ENCODE assay signal across 1 cellular context in the genomic region with DNA sequence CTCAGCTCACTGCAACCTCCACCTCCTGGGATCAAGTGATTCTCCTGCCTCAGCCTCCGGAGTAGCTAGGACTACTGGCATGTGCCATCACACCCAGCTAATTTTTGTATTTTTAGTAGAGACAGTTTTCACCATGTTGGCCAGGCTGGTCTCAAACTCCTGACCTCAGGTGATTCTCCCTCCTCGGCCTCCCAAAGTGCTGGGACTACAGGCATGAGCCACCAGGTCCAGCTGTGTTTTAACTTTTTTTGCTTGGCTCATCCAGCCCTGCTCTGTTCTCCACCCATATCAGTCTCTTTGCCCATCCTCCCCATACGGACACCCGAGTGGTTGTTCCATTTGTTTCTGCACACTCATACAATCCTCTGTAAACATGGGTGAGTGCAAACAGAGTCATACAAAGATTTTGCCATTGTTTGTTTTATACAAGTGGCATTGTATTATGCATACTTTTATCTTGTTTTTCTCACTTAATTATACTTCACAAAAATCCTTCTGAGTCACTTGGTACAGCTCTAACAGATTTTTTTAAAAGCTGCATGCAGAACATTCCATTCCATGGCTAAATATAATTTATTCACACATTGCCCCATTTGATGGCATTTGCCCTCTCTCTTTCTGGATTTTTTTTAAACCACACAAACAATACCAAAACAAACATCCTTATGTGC.
TF ChIP-seq lines count a peak whose summit lies in the region.

No MANE protein-coding gene starts in this region.

TF ChIP-seq in HepG2, 621 proteins besides CTCF, POLR2A, EP300 and RAD21 (continued from another document and continues in another):
- TF ChIP-seq, protein P1, sequence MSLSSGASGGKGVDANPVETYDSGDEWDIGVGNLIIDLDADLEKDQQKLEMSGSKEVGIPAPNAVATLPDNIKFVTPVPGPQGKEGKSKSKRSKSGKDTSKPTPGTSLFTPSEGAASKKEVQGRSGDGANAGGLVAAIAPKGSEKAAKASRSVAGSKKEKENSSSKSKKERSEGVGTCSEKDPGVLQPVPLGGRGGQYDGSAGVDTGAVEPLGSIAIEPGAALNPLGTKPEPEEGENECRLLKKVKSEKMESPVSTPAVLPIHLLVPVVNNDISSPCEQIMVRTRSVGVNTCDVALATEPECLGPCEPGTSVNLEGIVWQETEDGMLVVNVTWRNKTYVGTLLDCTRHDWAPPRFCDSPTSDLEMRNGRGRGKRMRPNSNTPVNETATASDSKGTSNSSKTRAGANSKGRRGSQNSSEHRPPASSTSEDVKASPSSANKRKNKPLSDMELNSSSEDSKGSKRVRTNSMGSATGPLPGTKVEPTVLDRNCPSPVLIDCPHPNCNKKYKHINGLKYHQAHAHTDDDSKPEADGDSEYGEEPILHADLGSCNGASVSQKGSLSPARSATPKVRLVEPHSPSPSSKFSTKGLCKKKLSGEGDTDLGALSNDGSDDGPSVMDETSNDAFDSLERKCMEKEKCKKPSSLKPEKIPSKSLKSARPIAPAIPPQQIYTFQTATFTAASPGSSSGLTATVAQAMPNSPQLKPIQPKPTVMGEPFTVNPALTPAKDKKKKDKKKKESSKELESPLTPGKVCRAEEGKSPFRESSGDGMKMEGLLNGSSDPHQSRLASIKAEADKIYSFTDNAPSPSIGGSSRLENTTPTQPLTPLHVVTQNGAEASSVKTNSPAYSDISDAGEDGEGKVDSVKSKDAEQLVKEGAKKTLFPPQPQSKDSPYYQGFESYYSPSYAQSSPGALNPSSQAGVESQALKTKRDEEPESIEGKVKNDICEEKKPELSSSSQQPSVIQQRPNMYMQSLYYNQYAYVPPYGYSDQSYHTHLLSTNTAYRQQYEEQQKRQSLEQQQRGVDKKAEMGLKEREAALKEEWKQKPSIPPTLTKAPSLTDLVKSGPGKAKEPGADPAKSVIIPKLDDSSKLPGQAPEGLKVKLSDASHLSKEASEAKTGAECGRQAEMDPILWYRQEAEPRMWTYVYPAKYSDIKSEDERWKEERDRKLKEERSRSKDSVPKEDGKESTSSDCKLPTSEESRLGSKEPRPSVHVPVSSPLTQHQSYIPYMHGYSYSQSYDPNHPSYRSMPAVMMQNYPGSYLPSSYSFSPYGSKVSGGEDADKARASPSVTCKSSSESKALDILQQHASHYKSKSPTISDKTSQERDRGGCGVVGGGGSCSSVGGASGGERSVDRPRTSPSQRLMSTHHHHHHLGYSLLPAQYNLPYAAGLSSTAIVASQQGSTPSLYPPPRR (CRISPR knock-in tag; IDR thresholded peaks at IDR 0.05; ENCODE audit: borderline replicate concordance) = peak; percentile 76
- TF ChIP-seq TBX3 (IDR thresholded peaks at IDR 0.05; ENCODE audit: borderline replicate concordance) (peak; percentile 48; the same call in 1 of the 2 replicates), NFYC (CRISPR knock-in tag; IDR thresholded peaks at IDR 0.05) (no peak), ZBTB4 (CRISPR knock-in tag; IDR thresholded peaks at IDR 0.05; ENCODE audit: borderline replicate concordance) (no peak), ZNF703 (CRISPR knock-in tag; IDR thresholded peaks at IDR 0.05; ENCODE audit: borderline replicate concordance) (no peak), MXI1 (IDR thresholded peaks at IDR 0.05; ENCODE audit: borderline replicate concordance, low read depth, low read length) (no peak), CBFB (CRISPR knock-in tag; IDR thresholded peaks at IDR 0.05) (peak; percentile 56; the same call in 1 of the 2 replicates), IKZF4 (CRISPR knock-in tag; IDR thresholded peaks at IDR 0.05; ENCODE audit: borderline replicate concordance, low read depth, not compliant biosample characterization) (no peak), ZFP90 (CRISPR knock-in tag; IDR thresholded peaks at IDR 0.05; ENCODE audit: borderline replicate concordance) (no peak), ZEB1 (IDR thresholded peaks at IDR 0.05; ENCODE audit: insufficient replicate concordance, low read depth) (no peak), PHF8 (CRISPR knock-in tag; IDR thresholded peaks at IDR 0.05) (no peak), PLRG1 (conservative IDR thresholded peaks at IDR 0.05) (no peak), SRSF9 (IDR thresholded peaks at IDR 0.05; ENCODE audit: borderline replicate concordance, insufficient read depth, low read depth, low read length, poor library complexity, severe bottlenecking) (no peak), SP140L (CRISPR knock-in tag; IDR thresholded peaks at IDR 0.05; ENCODE audit: borderline replicate concordance) (no peak), BCLAF1 (IDR thresholded peaks at IDR 0.05) (no peak), GFI1 (CRISPR knock-in tag; IDR thresholded peaks at IDR 0.05; ENCODE audit: borderline replicate concordance) (no peak), ZFP82 (CRISPR knock-in tag; IDR thresholded peaks at IDR 0.05; ENCODE audit: borderline replicate concordance) (no peak), TBX2 (CRISPR knock-in tag; IDR thresholded peaks at IDR 0.05; ENCODE audit: borderline replicate concordance) (peak; percentile 57; the same call in 1 of the 2 replicates), ELF1 (CRISPR knock-in tag; IDR thresholded peaks at IDR 0.05) (no peak), STAG1 (CRISPR knock-in tag; IDR thresholded peaks at IDR 0.05) (no peak), MAF1 (CRISPR knock-in tag; IDR thresholded peaks at IDR 0.05; ENCODE audit: borderline replicate concordance) (0 out of 2 replicates have a peak, but pooled peaks have one; percentile 25), ZSCAN22 (CRISPR knock-in tag; IDR thresholded peaks at IDR 0.05) (no peak), TSC22D2 (CRISPR knock-in tag; IDR thresholded peaks at IDR 0.05; ENCODE audit: borderline replicate concordance) (no peak; the same call in 1 of the 2 replicates), ZNF3 (CRISPR knock-in tag; IDR thresholded peaks at IDR 0.05) (no peak), MBD4 (IDR thresholded peaks at IDR 0.05; ENCODE audit: borderline replicate concordance, low read length) (peak; percentile 63), ZNF777 (CRISPR knock-in tag; IDR thresholded peaks at IDR 0.05) (0 out of 2 replicates have a peak, but pooled peaks have one; percentile 21), ZNF781 (CRISPR knock-in tag; IDR thresholded peaks at IDR 0.05; ENCODE audit: borderline replicate concordance, not compliant biosample characterization) (no peak), ZNF746 (CRISPR knock-in tag; IDR thresholded peaks at IDR 0.05) (no peak), ZC3H13 (CRISPR knock-in tag; IDR thresholded peaks at IDR 0.05) (no peak), HNRNPH1 (optimal IDR thresholded peaks at IDR 0.05; ENCODE audit: low read depth, low read length) (peak; percentile 73), RBM22 (optimal IDR thresholded peaks at IDR 0.05; ENCODE audit: low read length) (peak; percentile 97), PATZ1 (CRISPR knock-in tag; IDR thresholded peaks at IDR 0.05) (no peak), ZNF207 (IDR thresholded peaks at IDR 0.05; ENCODE audit: borderline replicate concordance) (no peak), ZNF780A (CRISPR knock-in tag; IDR thresholded peaks at IDR 0.05) (no peak), KLF12 (CRISPR knock-in tag; IDR thresholded peaks at IDR 0.05; ENCODE audit: borderline replicate concordance) (no peak), MZF1 (CRISPR knock-in tag; IDR thresholded peaks at IDR 0.05; ENCODE audit: borderline replicate concordance) (no peak), ARNT (IDR thresholded peaks at IDR 0.05) (no peak)
- TF ChIP-seq, protein P2, sequence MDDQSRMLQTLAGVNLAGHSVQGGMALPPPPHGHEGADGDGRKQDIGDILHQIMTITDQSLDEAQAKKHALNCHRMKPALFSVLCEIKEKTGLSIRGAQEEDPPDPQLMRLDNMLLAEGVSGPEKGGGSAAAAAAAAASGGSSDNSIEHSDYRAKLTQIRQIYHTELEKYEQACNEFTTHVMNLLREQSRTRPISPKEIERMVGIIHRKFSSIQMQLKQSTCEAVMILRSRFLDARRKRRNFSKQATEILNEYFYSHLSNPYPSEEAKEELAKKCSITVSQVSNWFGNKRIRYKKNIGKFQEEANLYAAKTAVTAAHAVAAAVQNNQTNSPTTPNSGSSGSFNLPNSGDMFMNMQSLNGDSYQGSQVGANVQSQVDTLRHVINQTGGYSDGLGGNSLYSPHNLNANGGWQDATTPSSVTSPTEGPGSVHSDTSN (CRISPR knock-in tag; IDR thresholded peaks at IDR 0.05; ENCODE audit: borderline replicate concordance) = no peak
- TF ChIP-seq, protein P3, sequence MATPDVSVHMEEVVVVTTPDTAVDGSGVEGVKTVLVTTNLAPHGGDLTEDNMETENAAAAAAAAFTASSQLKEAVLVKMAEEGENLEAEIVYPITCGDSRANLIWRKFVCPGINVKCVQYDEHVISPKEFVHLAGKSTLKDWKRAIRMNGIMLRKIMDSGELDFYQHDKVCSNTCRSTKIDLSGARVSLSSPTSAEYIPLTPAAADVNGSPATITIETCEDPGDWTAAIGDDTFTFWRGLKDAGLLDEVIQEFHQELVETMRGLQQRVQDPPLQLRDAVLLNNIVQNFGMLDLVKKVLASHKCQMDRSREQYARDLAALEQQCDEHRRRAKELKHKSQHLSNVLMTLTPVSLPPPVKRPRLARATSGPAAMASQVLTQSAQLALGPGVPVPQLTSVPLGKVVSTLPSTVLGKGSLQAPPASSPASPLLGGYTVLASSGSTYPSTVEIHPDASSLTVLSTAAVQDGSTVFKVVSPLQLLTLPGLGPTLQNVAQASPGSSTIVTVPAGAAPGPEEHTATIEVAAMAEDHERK (CRISPR knock-in tag; IDR thresholded peaks at IDR 0.05; ENCODE audit: low read depth) = no peak
- TF ChIP-seq, protein P4, sequence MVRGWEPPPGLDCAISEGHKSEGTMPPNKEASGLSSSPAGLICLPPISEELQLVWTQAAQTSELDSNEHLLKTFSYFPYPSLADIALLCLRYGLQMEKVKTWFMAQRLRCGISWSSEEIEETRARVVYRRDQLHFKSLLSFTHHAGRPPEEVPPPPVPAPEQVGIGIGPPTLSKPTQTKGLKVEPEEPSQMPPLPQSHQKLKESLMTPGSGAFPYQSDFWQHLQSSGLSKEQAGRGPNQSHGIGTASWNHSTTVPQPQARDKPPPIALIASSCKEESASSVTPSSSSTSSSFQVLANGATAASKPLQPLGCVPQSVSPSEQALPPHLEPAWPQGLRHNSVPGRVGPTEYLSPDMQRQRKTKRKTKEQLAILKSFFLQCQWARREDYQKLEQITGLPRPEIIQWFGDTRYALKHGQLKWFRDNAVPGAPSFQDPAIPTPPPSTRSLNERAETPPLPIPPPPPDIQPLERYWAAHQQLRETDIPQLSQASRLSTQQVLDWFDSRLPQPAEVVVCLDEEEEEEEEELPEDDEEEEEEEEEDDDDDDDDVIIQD (CRISPR knock-in tag; IDR thresholded peaks at IDR 0.05; ENCODE audit: low read depth) = 0 out of 2 replicates have a peak, but pooled peaks have one; percentile 12
- TF ChIP-seq, protein P5, sequence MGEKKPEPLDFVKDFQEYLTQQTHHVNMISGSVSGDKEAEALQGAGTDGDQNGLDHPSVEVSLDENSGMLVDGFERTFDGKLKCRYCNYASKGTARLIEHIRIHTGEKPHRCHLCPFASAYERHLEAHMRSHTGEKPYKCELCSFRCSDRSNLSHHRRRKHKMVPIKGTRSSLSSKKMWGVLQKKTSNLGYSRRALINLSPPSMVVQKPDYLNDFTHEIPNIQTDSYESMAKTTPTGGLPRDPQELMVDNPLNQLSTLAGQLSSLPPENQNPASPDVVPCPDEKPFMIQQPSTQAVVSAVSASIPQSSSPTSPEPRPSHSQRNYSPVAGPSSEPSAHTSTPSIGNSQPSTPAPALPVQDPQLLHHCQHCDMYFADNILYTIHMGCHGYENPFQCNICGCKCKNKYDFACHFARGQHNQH (CRISPR knock-in tag; IDR thresholded peaks at IDR 0.05) = no peak
